Comparison of ENCODE assay signal across 2 cellular contexts in genomic region chr22:26636296-26636695, GRCh38.
TF ChIP-seq lines count a peak whose summit lies in the region.

No MANE protein-coding gene starts in this region.

TF ChIP-seq in HEK293, 187 proteins besides CTCF, POLR2A, EP300 and RAD21:
- TF ChIP-seq ZSCAN16 (tag by site-specific recombination; IDR thresholded peaks at IDR 0.05) (no peak), ZNF239 (tag by site-specific recombination; IDR thresholded peaks at IDR 0.05) (0 out of 2 replicates have a peak, but pooled peaks have one; percentile 25), ZNF776 (tag by site-specific recombination; IDR thresholded peaks at IDR 0.05; ENCODE audit: borderline replicate concordance) (no peak)

TF ChIP-seq in H1, 55 proteins besides CTCF, POLR2A, EP300 and RAD21:
- TF ChIP-seq KDM1A (IDR thresholded peaks at IDR 0.05; ENCODE audit: borderline replicate concordance, low read length) (peak; percentile 78; the same call in 1 of the 2 replicates), TAF7 (optimal IDR thresholded peaks at IDR 0.05; ENCODE audit: borderline replicate concordance, low read depth, low read length) (no peak)
